ENCODE assay signal across 8 cellular contexts in the genomic region with DNA sequence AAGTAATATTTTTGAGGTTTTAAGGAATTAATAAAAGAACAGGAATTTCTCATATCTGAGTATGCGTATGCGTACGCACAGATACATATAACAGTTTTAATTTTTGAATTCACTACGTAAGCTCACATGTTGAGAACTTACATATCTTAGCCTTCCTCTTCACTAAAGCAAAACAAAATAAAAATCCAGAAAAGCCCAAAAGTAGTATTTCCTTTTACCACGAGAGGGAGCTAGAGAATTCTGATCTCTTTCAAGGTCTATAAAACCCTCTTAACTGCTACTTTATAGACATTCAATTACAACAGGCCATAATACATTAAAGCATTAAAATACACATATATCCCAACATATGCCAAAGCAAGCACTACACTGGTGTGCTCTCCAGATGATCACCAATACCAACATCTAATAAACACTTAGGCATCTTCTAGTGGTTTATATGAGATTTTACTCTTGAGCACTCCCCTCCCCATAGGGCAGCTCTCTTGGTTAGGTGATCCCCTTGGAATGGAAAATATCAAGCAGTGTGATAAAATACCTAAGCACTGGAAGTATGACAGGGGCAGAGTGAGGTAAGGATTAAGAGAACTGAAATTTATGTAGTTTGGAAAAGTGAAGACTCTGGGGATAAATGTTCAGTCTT.
DNase-seq lines count a peak whose midpoint lies in the region; ATAC-seq and TF ChIP-seq lines count a peak whose summit lies in the region.

No MANE protein-coding gene starts in this region.

- H3K27me3 ChIP-seq in foreskin keratinocyte (peaks cover 99% of the 10 kb centered on the region), gastrocnemius medialis (peaks cover 7 to 26% (median 14%) of the 10 kb centered on the region in 3 donors)

- H3K36me3 Mint-ChIP-seq in activated CD8-positive, alpha-beta memory T cell treated with anti-CD3 and anti-CD28 coated beads, Interleukin-2, amount 10 ng/mL, durations not matched to agents 7 days and 5 days: peaks cover 2% of the 10 kb centered on the region
- peaks cover 12% of the 10 kb centered on the region for H3K36me3 Mint-ChIP-seq in T-cell

- ATAC-seq in activated CD8-positive, alpha-beta memory T cell treated with anti-CD3 and anti-CD28 coated beads, Interleukin-2, amount 10 ng/mL, durations not matched to agents 7 days and 5 days: peak; percentile 63
- peak; percentile 48 to 60 (median 57) for ATAC-seq in T-cell (replicated peaks in 1 of 4)
- no peak for ATAC-seq in foreskin keratinocyte
- peak in 1 of 2 donors; percentile 36 for ATAC-seq in gastrocnemius medialis
- no peak for ATAC-seq in GM18517 (IDR thresholded peaks at IDR 0.05; ENCODE audit: unreplicated experiment)
- ATAC-seq in HG03521 (IDR thresholded peaks at IDR 0.05; ENCODE audit: unreplicated experiment): no peak

- no peak overlapping the region for H3K4me3 ChIP-seq in gastrocnemius medialis

- no peak for TF ChIP-seq POLR2A in gastrocnemius medialis (IDR thresholded peaks at IDR 0.05)

- no peaks in the 10 kb centered on the region for H3K9me3 Mint-ChIP-seq in activated CD8-positive, alpha-beta memory T cell treated with anti-CD3 and anti-CD28 coated beads, Interleukin-2, amount 10 ng/mL, durations not matched to agents 7 days and 5 days (ENCODE audit: low read depth)
- H3K9me3 Mint-ChIP-seq in T-cell: no peaks in the 10 kb centered on the region

- TF ChIP-seq CTCF in foreskin keratinocyte (conservative IDR thresholded peaks at IDR 0.05): peak; percentile 81
- TF ChIP-seq CTCF in gastrocnemius medialis (IDR thresholded peaks at IDR 0.05 in 4 of 5, conservative IDR thresholded peaks at IDR 0.05 in 1 of 5): peak in 4 of 5 experiments; percentile 43 to 75 (median 64)

- CTCF ChIA-PET in activated CD8-positive, alpha-beta memory T cell treated with anti-CD3 and anti-CD28 coated beads, Interleukin-2, amount 10 ng/mL, durations not matched to agents 7 days and 5 days (lab: Charles Lee): interaction anchor here (0.6 to 2.6 kb wide), 20 partner anchors 10 to 285 kb away, joined by 3 to 25 read pairs (median 4); partner anchors contain the start of gene HOXB5
- CTCF ChIA-PET in T-cell (lab: Charles Lee): interaction anchor here (0.5 to 4.5 kb wide), 28 partner anchors 10 to 286 kb away, joined by 3 to 63 read pairs (median 4); partner anchors contain the start of gene HOXB5 (in 2 of the 2)

- H3K4me1 ChIP-seq in foreskin keratinocyte (no peaks in the 10 kb centered on the region), gastrocnemius medialis (no peaks in the 10 kb centered on the region)

- POLR2A ChIA-PET in T-cell (lab: Charles Lee): interaction anchor here in 1 of 2 donors (0.5 kb wide), 1 partner anchor 100 kb away, joined by 3 read pairs; no protein-coding TSS in a partner anchor

- peaks cover 15% of the 10 kb centered on the region for H3K4me1 Mint-ChIP-seq in activated CD8-positive, alpha-beta memory T cell treated with anti-CD3 and anti-CD28 coated beads, Interleukin-2, amount 10 ng/mL, durations not matched to agents 7 days and 5 days
- H3K4me1 Mint-ChIP-seq in T-cell: peaks cover 6 to 9% (median 7%) of the 10 kb centered on the region in 3 donors

- H3K4me3 Mint-ChIP-seq in activated CD8-positive, alpha-beta memory T cell treated with anti-CD3 and anti-CD28 coated beads, Interleukin-2, amount 10 ng/mL, durations not matched to agents 7 days and 5 days: no peak overlapping the region
- no peak overlapping the region for H3K4me3 Mint-ChIP-seq in T-cell

- no peaks in the 10 kb centered on the region for H3K9me3 ChIP-seq in gastrocnemius medialis

- in situ Hi-C loops in gastrocnemius medialis (cut with MboI; ENCODE audit: low sequenced_read_pairs in 4 of 4): loop anchor here in 1 of 4 donors (10.0 kb wide), 1 partner anchor 259 kb away; the partner anchor contains the start of genes HOXB3 and HOXB5

- no peaks in the 10 kb centered on the region for H3K36me3 ChIP-seq in gastrocnemius medialis

- H3K27ac Mint-ChIP-seq in activated CD8-positive, alpha-beta memory T cell treated with anti-CD3 and anti-CD28 coated beads, Interleukin-2, amount 10 ng/mL, durations not matched to agents 7 days and 5 days: no peak overlapping the region
- peak overlapping the region in 1 of 2 donors; percentile 61 for H3K27ac Mint-ChIP-seq in T-cell

- intact Hi-C loops in gastrocnemius medialis (cut with DNase I; ENCODE audit: low total_unique reads): loop anchor here (5.0 kb wide), 1 partner anchor 281 kb away; the partner anchor contains the start of gene HOXB8

- no peak for DNase-seq in activated CD8-positive, alpha-beta memory T cell treated with anti-CD3 and anti-CD28 coated beads, Interleukin-2, amount 10 ng/mL, durations not matched to agents 7 days and 5 days
- no peak for DNase-seq in activated CD8-positive, alpha-beta memory T cell treated with anti-CD3 and anti-CD28 coated beads, Interleukin-2, amount 50 U/mL, for 48 hours
- peak; percentile 22 for DNase-seq in NCI-H1436 treated with DMSO at 0.1 percent for 48 hours (lab: John Stamatoyannopoulos, UW)
- DNase-seq in T-cell: peak in 1 of 34 experiments; percentile 12
- peak in 1 of 2 donors; percentile 38 for DNase-seq in foreskin keratinocyte
- no peak for DNase-seq in gastrocnemius medialis

- H3K27ac ChIP-seq in foreskin keratinocyte (no peak overlapping the region), gastrocnemius medialis (no peak overlapping the region)

- no peaks in the 10 kb centered on the region for H3K27me3 Mint-ChIP-seq in activated CD8-positive, alpha-beta memory T cell treated with anti-CD3 and anti-CD28 coated beads, Interleukin-2, amount 10 ng/mL, durations not matched to agents 7 days and 5 days
- H3K27me3 Mint-ChIP-seq in T-cell: no peaks in the 10 kb centered on the region

Comparison
In these comparisons a context has a peak if more than half of its experiments do, and no peak if none do; other contexts are left out.
1. ATAC-seq: peak in activated CD8-positive, alpha-beta memory T cell treated with anti-CD3 and anti-CD28 coated beads, Interleukin-2, amount 10 ng/mL, durations not matched to agents 7 days and 5 days (single experiment) and T-cell (4 of 4); none in foreskin keratinocyte (single experiment), GM18517 (single experiment) and HG03521 (single experiment).